In the genomic region with DNA sequence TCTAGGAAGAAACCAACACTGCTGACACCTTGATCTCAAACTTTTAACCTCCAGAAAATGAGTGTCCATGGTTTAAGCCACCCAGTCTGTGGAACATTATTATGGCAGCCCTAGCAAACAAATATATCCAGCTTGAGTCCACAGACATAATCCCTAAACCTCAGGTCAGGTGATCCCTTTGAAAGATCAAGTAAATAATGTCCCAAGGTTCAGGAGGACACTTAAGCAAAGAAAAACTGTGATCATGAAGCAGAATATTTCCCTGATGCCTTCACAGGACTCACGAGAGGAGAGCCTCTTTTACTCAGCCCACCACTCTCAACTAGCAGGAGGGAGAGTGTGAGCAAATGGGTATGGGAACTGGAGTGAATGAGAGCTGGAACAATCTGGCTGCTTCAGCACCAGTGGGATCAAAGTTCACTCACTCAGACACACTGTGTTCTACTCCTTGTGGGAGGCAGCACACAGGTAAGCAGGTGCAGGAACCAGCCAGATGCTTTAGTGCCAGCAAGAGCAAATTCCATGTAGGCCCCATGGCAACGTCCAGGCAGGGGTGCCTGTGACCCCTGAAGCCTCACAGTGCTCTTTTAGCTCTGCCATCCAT, we compare ENCODE assay signal across 1 cellular context.
TF ChIP-seq lines count a peak whose summit lies in the region.

No MANE protein-coding gene starts in this region.

TF ChIP-seq in WTC11, 78 proteins besides CTCF, POLR2A, EP300 and RAD21:
- TF ChIP-seq, protein P1, sequence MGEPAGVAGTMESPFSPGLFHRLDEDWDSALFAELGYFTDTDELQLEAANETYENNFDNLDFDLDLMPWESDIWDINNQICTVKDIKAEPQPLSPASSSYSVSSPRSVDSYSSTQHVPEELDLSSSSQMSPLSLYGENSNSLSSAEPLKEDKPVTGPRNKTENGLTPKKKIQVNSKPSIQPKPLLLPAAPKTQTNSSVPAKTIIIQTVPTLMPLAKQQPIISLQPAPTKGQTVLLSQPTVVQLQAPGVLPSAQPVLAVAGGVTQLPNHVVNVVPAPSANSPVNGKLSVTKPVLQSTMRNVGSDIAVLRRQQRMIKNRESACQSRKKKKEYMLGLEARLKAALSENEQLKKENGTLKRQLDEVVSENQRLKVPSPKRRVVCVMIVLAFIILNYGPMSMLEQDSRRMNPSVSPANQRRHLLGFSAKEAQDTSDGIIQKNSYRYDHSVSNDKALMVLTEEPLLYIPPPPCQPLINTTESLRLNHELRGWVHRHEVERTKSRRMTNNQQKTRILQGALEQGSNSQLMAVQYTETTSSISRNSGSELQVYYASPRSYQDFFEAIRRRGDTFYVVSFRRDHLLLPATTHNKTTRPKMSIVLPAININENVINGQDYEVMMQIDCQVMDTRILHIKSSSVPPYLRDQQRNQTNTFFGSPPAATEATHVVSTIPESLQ (CRISPR knock-in tag; IDR thresholded peaks at IDR 0.05) = no peak
- no peak for TF ChIP-seq ZNF423 (CRISPR knock-in tag; IDR thresholded peaks at IDR 0.05)
- no peak for TF ChIP-seq ZNF232 (CRISPR knock-in tag; IDR thresholded peaks at IDR 0.05)
- TF ChIP-seq, protein P2, sequence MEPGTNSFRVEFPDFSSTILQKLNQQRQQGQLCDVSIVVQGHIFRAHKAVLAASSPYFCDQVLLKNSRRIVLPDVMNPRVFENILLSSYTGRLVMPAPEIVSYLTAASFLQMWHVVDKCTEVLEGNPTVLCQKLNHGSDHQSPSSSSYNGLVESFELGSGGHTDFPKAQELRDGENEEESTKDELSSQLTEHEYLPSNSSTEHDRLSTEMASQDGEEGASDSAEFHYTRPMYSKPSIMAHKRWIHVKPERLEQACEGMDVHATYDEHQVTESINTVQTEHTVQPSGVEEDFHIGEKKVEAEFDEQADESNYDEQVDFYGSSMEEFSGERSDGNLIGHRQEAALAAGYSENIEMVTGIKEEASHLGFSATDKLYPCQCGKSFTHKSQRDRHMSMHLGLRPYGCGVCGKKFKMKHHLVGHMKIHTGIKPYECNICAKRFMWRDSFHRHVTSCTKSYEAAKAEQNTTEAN (CRISPR knock-in tag; IDR thresholded peaks at IDR 0.05) = no peak
- TF ChIP-seq PRRX2 (CRISPR knock-in tag; IDR thresholded peaks at IDR 0.05) = no peak
- TF ChIP-seq, protein P3, sequence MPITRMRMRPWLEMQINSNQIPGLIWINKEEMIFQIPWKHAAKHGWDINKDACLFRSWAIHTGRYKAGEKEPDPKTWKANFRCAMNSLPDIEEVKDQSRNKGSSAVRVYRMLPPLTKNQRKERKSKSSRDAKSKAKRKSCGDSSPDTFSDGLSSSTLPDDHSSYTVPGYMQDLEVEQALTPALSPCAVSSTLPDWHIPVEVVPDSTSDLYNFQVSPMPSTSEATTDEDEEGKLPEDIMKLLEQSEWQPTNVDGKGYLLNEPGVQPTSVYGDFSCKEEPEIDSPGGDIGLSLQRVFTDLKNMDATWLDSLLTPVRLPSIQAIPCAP (CRISPR knock-in tag; IDR thresholded peaks at IDR 0.05) = no peak
- no peak for TF ChIP-seq ZNF416 (CRISPR knock-in tag; IDR thresholded peaks at IDR 0.05)
- no peak for TF ChIP-seq OVOL2 (CRISPR knock-in tag; IDR thresholded peaks at IDR 0.05; ENCODE audit: borderline replicate concordance)
